In genomic region chr12:1575799-1576401, GRCh38 we compare ENCODE assay signal across 12 cellular contexts. TPM values are rescaled to one million over a fixed set of nuclear protein-coding genes. Genes with fewer than 3 reads are reported as not detected.
DNase-seq lines count a peak whose midpoint lies in the region; ATAC-seq lines count a peak whose summit lies in the region.
"Had no signal": no experiment of that assay in that cellular context is flagged by ENCODE, and none has a peak within 500 bp of the region (broad histone marks: within the 10 kb centered on the region; RNA-seq: fewer than 3 reads in every experiment).

No MANE protein-coding gene starts in this region.

- intact Hi-C loops in left cardiac atrium (cut with DNase I), result loop anchor here in 1 of 2 donors (10.0 kb wide), 1 partner anchor 1011 kb away; no protein-coding TSS in a partner anchor

- H3K4me3 ChIP-seq in adipocyte (ENCODE audit: low read length), result peak overlapping the region; percentile 64
- peak overlapping the region; percentile 8 for H3K4me3 ChIP-seq in skeletal muscle cell (ENCODE audit: low read depth, low read length)

- DNase-seq in HCEC 1CT (peak; percentile 54), adipocyte (ENCODE audit: low read depth) (no peak), left cardiac atrium (no peak), skeletal muscle cell (ENCODE audit: low read depth) (no peak), SKM-1 (lab: John Stamatoyannopoulos, UW; ENCODE audit: unreplicated experiment) (no peak), C1 segment of cervical spinal cord (lab: John Stamatoyannopoulos, UW) (no peak), OCI-M2 (lab: John Stamatoyannopoulos, UW; ENCODE audit: unreplicated experiment) (no peak)
- DNase-seq in activated CD8-positive, alpha-beta memory T cell treated with anti-CD3 and anti-CD28 coated beads for 24 hours, result no peak
- DNase-seq: activated T-cell treated with anti-CD3 and anti-CD28 coated beads, Interleukin-2, amount 50 U/mL, for 4 hours; effector memory CD4-positive, alpha-beta T cell; NCI-H1048; stimulated activated CD4-positive, alpha-beta T cell treated with anti-CD3 and anti-CD28 coated beads, Interleukin-4, amount 100 ng/mL, for 24 hours had no signal

- no peaks in the 10 kb centered on the region for H3K9me3 ChIP-seq in adipocyte (ENCODE audit: control insufficient read depth, low read length)

- no peaks in the 10 kb centered on the region for H3K36me3 ChIP-seq in adipocyte (ENCODE audit: control insufficient read depth, insufficient read depth, low read length, severe bottlenecking)

- peak; percentile 40 to 42 for ATAC-seq in left cardiac atrium
- ATAC-seq: activated T-cell treated with anti-CD3 and anti-CD28 coated beads, Interleukin-2, amount 50 U/mL, for 4 hours had no signal

- peaks cover 27% of the 10 kb centered on the region for H3K4me1 ChIP-seq in adipocyte (ENCODE audit: control insufficient read depth, insufficient read depth, low read length)

- no peaks in the 10 kb centered on the region for H3K27me3 ChIP-seq in adipocyte (replicated peaks; ENCODE audit: control insufficient read depth, insufficient read depth, low read length)

- peak overlapping the region; percentile 48 for H3K9ac ChIP-seq in adipocyte (ENCODE audit: low read length)

RNA-seq across cellular contexts. Expression of gene FBXL14, which starts 18.5 kb away (rescaled TPM):
- total RNA-seq in left cardiac atrium, result 1 to 10 TPM; 7.0 to 7.6 TPM

RNA-seq across cellular contexts. Expression of gene WNT5B, which starts 53.1 kb away (rescaled TPM):
- 1 to 10 TPM; 1.8 to 5.0 TPM for total RNA-seq in left cardiac atrium
